Comparison of ENCODE assay signal across 22 cellular contexts in genomic region chr1:197677313-197677712, GRCh38.
DNase-seq lines count a peak whose midpoint lies in the region; ATAC-seq and TF ChIP-seq lines count a peak whose summit lies in the region.
"Had no signal": no experiment of that assay in that cellular context is flagged by ENCODE, and none has a peak within 500 bp of the region (broad histone marks: within the 10 kb centered on the region; RNA-seq: fewer than 3 reads in every experiment).

No MANE protein-coding gene starts in this region.

- H3K9me3 Mint-ChIP-seq in glutamatergic neuron (ENCODE audit: unreplicated experiment), result peaks cover 6% of the 10 kb centered on the region
- H3K9me3 Mint-ChIP-seq in stimulated activated effector memory CD8-positive, alpha-beta T cell treated with anti-CD3 and anti-CD28 coated beads, Interleukin-12 subunit alpha, Interleukin-12 subunit beta, amount 100 ng/mL, for 72 hours, result no peaks in the 10 kb centered on the region
- H3K9me3 Mint-ChIP-seq: CD4-positive, alpha-beta memory T cell; HFFc6 had no signal

- TF ChIP-seq CTCF in glutamatergic neuron (IDR thresholded peaks at IDR 0.05; ENCODE audit: partially characterized antibody, unreplicated experiment), result no peak

- H3K36me3 Mint-ChIP-seq in glutamatergic neuron (ENCODE audit: unreplicated experiment), result no peaks in the 10 kb centered on the region
- no peaks in the 10 kb centered on the region for H3K36me3 Mint-ChIP-seq in stimulated activated effector memory CD8-positive, alpha-beta T cell treated with anti-CD3 and anti-CD28 coated beads, Interleukin-12 subunit alpha, Interleukin-12 subunit beta, amount 100 ng/mL, for 72 hours
- H3K36me3 Mint-ChIP-seq: CD14-positive monocyte; CD4-positive, alpha-beta memory T cell had no signal

- peak overlapping the region; percentile 30 for H3K27ac ChIP-seq in SK-N-MC
- H3K27ac ChIP-seq: 22Rv1, A549, BLaER1, HL-60 had no signal

- ATAC-seq in stimulated activated effector memory CD8-positive, alpha-beta T cell treated with anti-CD3 and anti-CD28 coated beads, Interleukin-12 subunit alpha, Interleukin-12 subunit beta, amount 100 ng/mL, for 72 hours, result no peak
- ATAC-seq: A549, HCT116 had no signal

- in situ Hi-C loops in G401 (cut with HindIII; ENCODE audit: low sequenced_read_pairs), result no loop called here

- no peaks in the 10 kb centered on the region for H3K36me3 ChIP-seq in SK-N-MC (ENCODE audit: insufficient read depth, low read length)
- H3K36me3 ChIP-seq: BLaER1 had no signal

- H3K4me1 Mint-ChIP-seq in glutamatergic neuron (ENCODE audit: low read depth, unreplicated experiment), result peaks cover 49% of the 10 kb centered on the region
- peaks cover 13% of the 10 kb centered on the region for H3K4me1 Mint-ChIP-seq in stimulated activated effector memory CD8-positive, alpha-beta T cell treated with anti-CD3 and anti-CD28 coated beads, Interleukin-12 subunit alpha, Interleukin-12 subunit beta, amount 100 ng/mL, for 72 hours

- H3K4me3 Mint-ChIP-seq in glutamatergic neuron (ENCODE audit: unreplicated experiment), result peak overlapping the region; percentile 76
- H3K4me3 Mint-ChIP-seq in stimulated activated effector memory CD8-positive, alpha-beta T cell treated with anti-CD3 and anti-CD28 coated beads, Interleukin-12 subunit alpha, Interleukin-12 subunit beta, amount 100 ng/mL, for 72 hours, result no peak overlapping the region
- H3K4me3 Mint-ChIP-seq: CD14-positive monocyte, HFFc6 had no signal

- peak overlapping the region; percentile 95 for H3K27ac Mint-ChIP-seq in glutamatergic neuron (ENCODE audit: unreplicated experiment)
- H3K27ac Mint-ChIP-seq in stimulated activated effector memory CD8-positive, alpha-beta T cell treated with anti-CD3 and anti-CD28 coated beads, Interleukin-12 subunit alpha, Interleukin-12 subunit beta, amount 100 ng/mL, for 72 hours, result no peak overlapping the region
- H3K27ac Mint-ChIP-seq: CD14-positive monocyte, HFFc6 had no signal

- H3K4me3 ChIP-seq in SK-N-MC, result no peak overlapping the region
- H3K4me3 ChIP-seq: A549, BLaER1 had no signal

- DNase-seq in NCI-H82 treated with DMSO at 0.1 percent for 48 hours (lab: John Stamatoyannopoulos, UW; ENCODE audit: unreplicated experiment) (peak; percentile 30), NCI-H82 (lab: John Stamatoyannopoulos, UW) (no peak), SK-N-MC (ENCODE audit: low read depth, low spot score) (no peak), glutamatergic neuron (no peak), HuH-7 (ENCODE audit: low spot score) (no peak), G401 (ENCODE audit: low spot score) (no peak)
- no peak for DNase-seq in stimulated activated effector memory CD8-positive, alpha-beta T cell treated with anti-CD3 and anti-CD28 coated beads, Interleukin-12 subunit alpha, Interleukin-12 subunit beta, amount 100 ng/mL, for 72 hours (ENCODE audit: low spot score in 2 of 2)
- DNase-seq: AML-193; CD4-positive, alpha-beta memory T cell; DMS153; DMS79; GF-D8; GOT3; H7; HFFc6; IMR-90 had no signal

- H3K27me3 Mint-ChIP-seq in glutamatergic neuron (ENCODE audit: unreplicated experiment), result peaks cover 4% of the 10 kb centered on the region
- H3K27me3 Mint-ChIP-seq: CD4-positive, alpha-beta memory T cell had no signal

- no peak overlapping the region for H3K9ac ChIP-seq in SK-N-MC (ENCODE audit: insufficient read length)
- H3K9ac ChIP-seq: BLaER1 had no signal

- no peaks in the 10 kb centered on the region for H3K9me3 ChIP-seq in SK-N-MC (ENCODE audit: low read depth, low read length)
- H3K9me3 ChIP-seq: A549, BLaER1 had no signal
